28 cellular contexts compared by ENCODE assay signal in genomic region chr12:62158013-62158412, GRCh38.
"Had no signal": no experiment of that assay in that cellular context is flagged by ENCODE, and none has a peak within 500 bp of the region (broad histone marks: within the 10 kb centered on the region; RNA-seq: fewer than 3 reads in every experiment).

No MANE protein-coding gene starts in this region.

- FAIRE-seq: islet of Langerhans, kidney, pancreas, small intestine had no signal

- H3K9me3 ChIP-seq: left lung, lower lobe of right lung, pancreas, prostate gland, sigmoid colon, tibial nerve, vagina had no signal

- H3K27me3 Mint-ChIP-seq: stimulated activated naive CD8-positive, alpha-beta T cell treated with anti-CD3 and anti-CD28 coated beads, Interleukin-15, amount 100 ng/mL, for 72 hours had no signal

- H3K4me1 Mint-ChIP-seq: immature natural killer cell; naive B cell; stimulated activated memory B cell treated with anti-CD40 and anti-IgM and Interleukin-4, amounts not matched to agents 10 μg/mL and 1 μg/mL and 100 μg/mL, for 72 hours had no signal

- H3K27ac ChIP-seq: lower lobe of right lung, pancreas, prostate gland, sigmoid colon, tibial nerve had no signal

- H3K27ac Mint-ChIP-seq: immature natural killer cell; naive B cell; natural killer cell treated with Interleukin-12 subunit alpha and Interleukin-12 subunit beta and Interleukin-15 and Interleukin-18, amount 100 ng/mL, for 72 hours; stimulated activated memory B cell treated with anti-CD40 and anti-IgM and Interleukin-4, amounts not matched to agents 10 μg/mL and 1 μg/mL and 100 μg/mL, for 72 hours; type B pancreatic cell had no signal

- H3K27me3 ChIP-seq: left lung, pancreas, sigmoid colon, tibial nerve, vagina had no signal

- H3K36me3 ChIP-seq: left lung, lower lobe of right lung, pancreas, prostate gland, sigmoid colon, tibial nerve, vagina had no signal

- DNase-seq: immature natural killer cell; kidney; left colon; left lung; lower lobe of right lung; mammary epithelial cell; mesenchymal stem cell; naive B cell; nucleus accumbens; pancreas; retina; right cardiac atrium; sigmoid colon; small intestine; stimulated activated CD4-positive, alpha-beta T cell treated with anti-CD3 and anti-CD28 coated beads, Interleukin-1b, Interleukin-23, amount 100 ng/mL, for 48 hours; stimulated activated CD4-positive, alpha-beta T cell treated with anti-CD3 and anti-CD28 coated beads, Interleukin-2, amount 100 ng/mL, for 48 hours; stimulated activated CD4-positive, alpha-beta T cell treated with anti-CD3 and anti-CD28 coated beads, Interleukin-4, amount 100 ng/mL, for 4 hours; stimulated activated CD8-positive, alpha-beta memory T cell treated with anti-CD3 and anti-CD28 coated beads, Interleukin-4, amount 100 ng/mL, for 48 hours; stimulated activated naive CD4-positive, alpha-beta T cell treated with Interleukin-2 at 50 U/mL for 16 hours; stimulated activated naive CD8-positive, alpha-beta T cell treated with anti-CD3 and anti-CD28 coated beads, Interleukin-15, amount 100 ng/mL, for 72 hours; substantia nigra had no signal

- H3K36me3 Mint-ChIP-seq: immature natural killer cell; naive B cell; natural killer cell treated with Interleukin-12 subunit alpha and Interleukin-12 subunit beta and Interleukin-15 and Interleukin-18, amount 100 ng/mL, for 72 hours; stimulated activated memory B cell treated with anti-CD40 and anti-IgM and Interleukin-4, amounts not matched to agents 10 μg/mL and 1 μg/mL and 100 μg/mL, for 72 hours; type B pancreatic cell had no signal

- H3K4me1 ChIP-seq: lower lobe of right lung, pancreas, prostate gland, sigmoid colon had no signal

- H3K9me3 Mint-ChIP-seq: natural killer cell treated with Interleukin-12 subunit alpha and Interleukin-12 subunit beta and Interleukin-15 and Interleukin-18, amount 100 ng/mL, for 72 hours; stimulated activated memory B cell treated with anti-CD40 and anti-IgM and Interleukin-4, amounts not matched to agents 10 μg/mL and 1 μg/mL and 100 μg/mL, for 72 hours; type B pancreatic cell had no signal

- H3K4me3 Mint-ChIP-seq: immature natural killer cell; naive B cell; natural killer cell treated with Interleukin-12 subunit alpha and Interleukin-12 subunit beta and Interleukin-15 and Interleukin-18, amount 100 ng/mL, for 72 hours; stimulated activated memory B cell treated with anti-CD40 and anti-IgM and Interleukin-4, amounts not matched to agents 10 μg/mL and 1 μg/mL and 100 μg/mL, for 72 hours; type B pancreatic cell had no signal

- H3K4me3 ChIP-seq: left lung, lower lobe of right lung, pancreas, prostate gland, sigmoid colon, tibial nerve, vagina had no signal

- ATAC-seq: left colon; left lung; lower lobe of right lung; natural killer cell treated with Interleukin-12 subunit alpha and Interleukin-12 subunit beta and Interleukin-15 and Interleukin-18, amount 100 ng/mL, for 72 hours; pancreas; right cardiac atrium; stimulated activated memory B cell treated with anti-CD40 and anti-IgM and Interleukin-4, amounts not matched to agents 10 μg/mL and 1 μg/mL and 100 μg/mL, for 72 hours; stimulated activated naive CD8-positive, alpha-beta T cell treated with anti-CD3 and anti-CD28 coated beads, Interleukin-15, amount 100 ng/mL, for 72 hours had no signal
